1 cellular context compared by ENCODE assay signal in the genomic region with DNA sequence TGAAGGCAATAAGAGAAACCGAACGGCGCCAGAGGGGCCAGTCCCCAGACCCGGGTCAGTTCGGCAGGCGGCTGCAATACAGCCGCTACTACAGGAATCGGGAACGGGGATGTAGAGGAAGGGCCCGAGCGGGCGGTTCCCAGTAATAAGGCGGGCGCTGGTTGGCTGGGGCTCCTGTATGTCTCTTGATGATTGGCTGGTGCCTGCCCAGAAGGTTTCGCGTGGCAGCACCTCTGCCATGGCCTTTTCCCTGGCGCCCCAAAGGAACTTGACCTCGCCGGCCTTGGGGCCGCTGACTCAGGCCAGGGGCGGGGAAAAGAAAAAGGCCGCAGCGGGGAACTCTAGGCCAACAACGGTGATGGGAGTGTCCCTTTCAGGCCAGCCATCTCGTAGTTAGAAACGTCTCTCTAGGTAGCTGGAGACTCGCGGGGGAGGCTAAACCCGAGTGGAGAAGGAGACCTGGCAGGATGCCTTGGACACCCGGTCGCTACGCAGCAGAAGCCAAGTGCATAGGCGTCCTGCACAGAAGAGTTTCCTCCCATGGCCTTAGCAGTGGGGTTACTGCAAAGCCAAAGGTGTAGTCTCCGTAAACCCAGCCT.
A peak's percentile ranks its signal among the peaks of the same experiment; 100 is the strongest.
TF ChIP-seq lines count a peak whose summit lies in the region.

A gene with protein sequence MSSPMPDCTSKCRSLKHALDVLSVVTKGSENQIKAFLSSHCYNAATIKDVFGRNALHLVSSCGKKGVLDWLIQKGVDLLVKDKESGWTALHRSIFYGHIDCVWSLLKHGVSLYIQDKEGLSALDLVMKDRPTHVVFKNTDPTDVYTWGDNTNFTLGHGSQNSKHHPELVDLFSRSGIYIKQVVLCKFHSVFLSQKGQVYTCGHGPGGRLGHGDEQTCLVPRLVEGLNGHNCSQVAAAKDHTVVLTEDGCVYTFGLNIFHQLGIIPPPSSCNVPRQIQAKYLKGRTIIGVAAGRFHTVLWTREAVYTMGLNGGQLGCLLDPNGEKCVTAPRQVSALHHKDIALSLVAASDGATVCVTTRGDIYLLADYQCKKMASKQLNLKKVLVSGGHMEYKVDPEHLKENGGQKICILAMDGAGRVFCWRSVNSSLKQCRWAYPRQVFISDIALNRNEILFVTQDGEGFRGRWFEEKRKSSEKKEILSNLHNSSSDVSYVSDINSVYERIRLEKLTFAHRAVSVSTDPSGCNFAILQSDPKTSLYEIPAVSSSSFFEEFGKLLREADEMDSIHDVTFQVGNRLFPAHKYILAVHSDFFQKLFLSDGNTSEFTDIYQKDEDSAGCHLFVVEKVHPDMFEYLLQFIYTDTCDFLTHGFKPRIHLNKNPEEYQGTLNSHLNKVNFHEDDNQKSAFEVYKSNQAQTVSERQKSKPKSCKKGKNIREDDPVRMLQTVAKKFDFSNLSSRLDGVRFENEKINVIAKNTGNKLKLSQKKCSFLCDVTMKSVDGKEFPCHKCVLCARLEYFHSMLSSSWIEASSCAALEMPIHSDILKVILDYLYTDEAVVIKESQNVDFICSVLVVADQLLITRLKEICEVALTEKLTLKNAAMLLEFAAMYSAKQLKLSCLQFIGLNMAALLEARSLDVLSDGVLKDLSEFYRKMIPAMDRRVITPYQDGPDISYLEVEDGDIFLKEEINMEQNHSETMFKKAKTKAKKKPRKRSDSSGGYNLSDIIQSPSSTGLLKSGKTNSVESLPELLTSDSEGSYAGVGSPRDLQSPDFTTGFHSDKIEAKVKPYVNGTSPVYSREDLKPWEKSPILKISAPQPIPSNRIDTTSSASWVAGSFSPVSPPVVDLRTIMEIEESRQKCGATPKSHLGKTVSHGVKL (N-terminal part only) (minus strand): TSS at position 111 of the 599 bp plus-strand sequence. CDS start 7,258 bp downstream, outside the sequence.

TF ChIP-seq in SK-N-SH, 30 proteins besides CTCF, POLR2A, EP300 and RAD21 (continued from another document):
- TF ChIP-seq POLR2AphosphoS5 (IDR thresholded peaks at IDR 0.05; ENCODE audit: low read depth, low read length) (peak; percentile 92), GABPA (IDR thresholded peaks at IDR 0.05; ENCODE audit: low read depth) (no peak; the same call in 1 of the 2 replicates), SIN3A (IDR thresholded peaks at IDR 0.05; ENCODE audit: borderline replicate concordance, low read depth, low read length) (no peak), RCOR1 (IDR thresholded peaks at IDR 0.05; ENCODE audit: low read length) (no peak), FOXM1 (IDR thresholded peaks at IDR 0.05; ENCODE audit: low read depth) (no peak), GATA2 (CRISPR knock-in tag; IDR thresholded peaks at IDR 0.05) (no peak), JUND (IDR thresholded peaks at IDR 0.05) (0 out of 2 replicates have a peak, but pooled peaks have one; percentile 12), MXI1 (IDR thresholded peaks at IDR 0.05; ENCODE audit: low read depth, low read length) (peak; percentile 65; the same call in 1 of the 2 replicates), RXRA (IDR thresholded peaks at IDR 0.05; ENCODE audit: borderline replicate concordance, low read depth) (peak; percentile 70), MEF2A (IDR thresholded peaks at IDR 0.05; ENCODE audit: borderline replicate concordance, low read depth) (no peak), NRF1 (IDR thresholded peaks at IDR 0.05; ENCODE audit: low read depth, low read length) (no peak), NFIC (IDR thresholded peaks at IDR 0.05; ENCODE audit: borderline replicate concordance) (0 out of 2 replicates have a peak, but pooled peaks have one; percentile 6), RFX5 (IDR thresholded peaks at IDR 0.05; ENCODE audit: low read length) (no peak), CHD2 (IDR thresholded peaks at IDR 0.05; ENCODE audit: low read length, partially characterized antibody) (peak; percentile 59), TEAD4 (IDR thresholded peaks at IDR 0.05; ENCODE audit: borderline replicate concordance, insufficient read depth) (no peak), ELF1 (IDR thresholded peaks at IDR 0.05) (peak; percentile 64), TAF1 (IDR thresholded peaks at IDR 0.05; ENCODE audit: borderline replicate concordance, low read depth, low read length) (no peak; the same call in none of the 2 replicates), TCF12 (IDR thresholded peaks at IDR 0.05) (peak; percentile 10; the same call in 1 of the 2 replicates)
- TF ChIP-seq, protein P1, sequence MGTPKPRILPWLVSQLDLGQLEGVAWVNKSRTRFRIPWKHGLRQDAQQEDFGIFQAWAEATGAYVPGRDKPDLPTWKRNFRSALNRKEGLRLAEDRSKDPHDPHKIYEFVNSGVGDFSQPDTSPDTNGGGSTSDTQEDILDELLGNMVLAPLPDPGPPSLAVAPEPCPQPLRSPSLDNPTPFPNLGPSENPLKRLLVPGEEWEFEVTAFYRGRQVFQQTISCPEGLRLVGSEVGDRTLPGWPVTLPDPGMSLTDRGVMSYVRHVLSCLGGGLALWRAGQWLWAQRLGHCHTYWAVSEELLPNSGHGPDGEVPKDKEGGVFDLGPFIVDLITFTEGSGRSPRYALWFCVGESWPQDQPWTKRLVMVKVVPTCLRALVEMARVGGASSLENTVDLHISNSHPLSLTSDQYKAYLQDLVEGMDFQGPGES (IDR thresholded peaks at IDR 0.05; ENCODE audit: low read depth, low read length): peak; percentile 70
- TF ChIP-seq, protein P2, sequence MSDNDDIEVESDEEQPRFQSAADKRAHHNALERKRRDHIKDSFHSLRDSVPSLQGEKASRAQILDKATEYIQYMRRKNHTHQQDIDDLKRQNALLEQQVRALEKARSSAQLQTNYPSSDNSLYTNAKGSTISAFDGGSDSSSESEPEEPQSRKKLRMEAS (IDR thresholded peaks at IDR 0.05; ENCODE audit: low read depth): peak; percentile 79; the same call in 1 of the 2 replicates
- TF ChIP-seq, protein P3, sequence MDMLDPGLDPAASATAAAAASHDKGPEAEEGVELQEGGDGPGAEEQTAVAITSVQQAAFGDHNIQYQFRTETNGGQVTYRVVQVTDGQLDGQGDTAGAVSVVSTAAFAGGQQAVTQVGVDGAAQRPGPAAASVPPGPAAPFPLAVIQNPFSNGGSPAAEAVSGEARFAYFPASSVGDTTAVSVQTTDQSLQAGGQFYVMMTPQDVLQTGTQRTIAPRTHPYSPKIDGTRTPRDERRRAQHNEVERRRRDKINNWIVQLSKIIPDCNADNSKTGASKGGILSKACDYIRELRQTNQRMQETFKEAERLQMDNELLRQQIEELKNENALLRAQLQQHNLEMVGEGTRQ (IDR thresholded peaks at IDR 0.05; ENCODE audit: borderline replicate concordance, low read depth, low read length): no peak
- TF ChIP-seq, protein P4, sequence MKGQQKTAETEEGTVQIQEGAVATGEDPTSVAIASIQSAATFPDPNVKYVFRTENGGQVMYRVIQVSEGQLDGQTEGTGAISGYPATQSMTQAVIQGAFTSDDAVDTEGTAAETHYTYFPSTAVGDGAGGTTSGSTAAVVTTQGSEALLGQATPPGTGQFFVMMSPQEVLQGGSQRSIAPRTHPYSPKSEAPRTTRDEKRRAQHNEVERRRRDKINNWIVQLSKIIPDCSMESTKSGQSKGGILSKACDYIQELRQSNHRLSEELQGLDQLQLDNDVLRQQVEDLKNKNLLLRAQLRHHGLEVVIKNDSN (IDR thresholded peaks at IDR 0.05; ENCODE audit: borderline replicate concordance, low read depth): no peak
- TF ChIP-seq, protein P5, sequence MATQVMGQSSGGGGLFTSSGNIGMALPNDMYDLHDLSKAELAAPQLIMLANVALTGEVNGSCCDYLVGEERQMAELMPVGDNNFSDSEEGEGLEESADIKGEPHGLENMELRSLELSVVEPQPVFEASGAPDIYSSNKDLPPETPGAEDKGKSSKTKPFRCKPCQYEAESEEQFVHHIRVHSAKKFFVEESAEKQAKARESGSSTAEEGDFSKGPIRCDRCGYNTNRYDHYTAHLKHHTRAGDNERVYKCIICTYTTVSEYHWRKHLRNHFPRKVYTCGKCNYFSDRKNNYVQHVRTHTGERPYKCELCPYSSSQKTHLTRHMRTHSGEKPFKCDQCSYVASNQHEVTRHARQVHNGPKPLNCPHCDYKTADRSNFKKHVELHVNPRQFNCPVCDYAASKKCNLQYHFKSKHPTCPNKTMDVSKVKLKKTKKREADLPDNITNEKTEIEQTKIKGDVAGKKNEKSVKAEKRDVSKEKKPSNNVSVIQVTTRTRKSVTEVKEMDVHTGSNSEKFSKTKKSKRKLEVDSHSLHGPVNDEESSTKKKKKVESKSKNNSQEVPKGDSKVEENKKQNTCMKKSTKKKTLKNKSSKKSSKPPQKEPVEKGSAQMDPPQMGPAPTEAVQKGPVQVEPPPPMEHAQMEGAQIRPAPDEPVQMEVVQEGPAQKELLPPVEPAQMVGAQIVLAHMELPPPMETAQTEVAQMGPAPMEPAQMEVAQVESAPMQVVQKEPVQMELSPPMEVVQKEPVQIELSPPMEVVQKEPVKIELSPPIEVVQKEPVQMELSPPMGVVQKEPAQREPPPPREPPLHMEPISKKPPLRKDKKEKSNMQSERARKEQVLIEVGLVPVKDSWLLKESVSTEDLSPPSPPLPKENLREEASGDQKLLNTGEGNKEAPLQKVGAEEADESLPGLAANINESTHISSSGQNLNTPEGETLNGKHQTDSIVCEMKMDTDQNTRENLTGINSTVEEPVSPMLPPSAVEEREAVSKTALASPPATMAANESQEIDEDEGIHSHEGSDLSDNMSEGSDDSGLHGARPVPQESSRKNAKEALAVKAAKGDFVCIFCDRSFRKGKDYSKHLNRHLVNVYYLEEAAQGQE (IDR thresholded peaks at IDR 0.05; ENCODE audit: low read depth, low read length): 0 out of 2 replicates have a peak, but pooled peaks have one; percentile 10
